11 cellular contexts compared by ENCODE assay signal in the genomic region with DNA sequence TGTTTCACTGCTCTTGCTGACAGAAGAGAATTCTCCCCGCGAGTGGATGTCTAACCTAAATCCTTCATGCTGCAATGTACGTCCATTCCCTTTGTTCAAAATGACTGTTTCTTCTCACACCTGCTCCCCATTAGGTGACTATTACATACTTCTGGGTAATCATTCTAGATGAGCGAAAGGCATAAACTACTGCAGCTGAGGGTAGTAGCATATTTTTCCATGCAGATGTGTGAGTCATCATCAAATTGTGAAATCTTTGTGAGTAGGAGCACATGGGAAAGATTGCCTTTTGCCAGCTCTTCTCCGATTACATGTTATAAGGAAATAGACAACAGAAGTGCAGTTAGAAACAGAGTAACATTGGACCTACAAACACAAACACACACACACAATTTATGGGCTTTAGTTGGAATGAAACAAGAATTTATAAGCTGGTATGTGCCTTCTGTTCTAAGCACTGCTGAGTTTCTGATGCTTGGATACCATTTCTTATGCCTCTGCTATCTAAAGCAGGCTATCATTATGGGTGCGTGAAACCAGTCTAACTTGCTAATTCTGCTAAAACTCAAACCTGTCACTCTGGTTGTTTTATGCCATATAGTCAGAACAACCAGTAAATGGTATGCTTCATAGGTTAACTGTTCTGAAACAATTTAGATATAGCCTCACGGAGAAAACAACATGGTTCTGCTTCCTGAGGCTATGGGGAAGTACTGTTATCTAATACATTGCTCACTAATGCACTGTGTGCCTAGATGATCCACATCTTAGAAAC.
DNase-seq lines count a peak whose midpoint lies in the region; ATAC-seq, FAIRE-seq and TF ChIP-seq lines count a peak whose summit lies in the region.
"Had no signal": no experiment of that assay in that cellular context is flagged by ENCODE, and none has a peak within 500 bp of the region (broad histone marks: within the 10 kb centered on the region; RNA-seq: fewer than 3 reads in every experiment).

No MANE protein-coding gene starts in this region.

- H3K36me3 Mint-ChIP-seq in activated T-cell treated with anti-CD3 and anti-CD28 coated beads, Interleukin-2, amount 50 U/mL, for 24 hours (ENCODE audit: low read depth), result no peaks in the 10 kb centered on the region

- ATAC-seq in lower lobe of right lung, result peak; percentile 43 to 52
- no peak for ATAC-seq in GM21619 (IDR thresholded peaks at IDR 0.05; ENCODE audit: unreplicated experiment)
- ATAC-seq in GM19328 (IDR thresholded peaks at IDR 0.05; ENCODE audit: unreplicated experiment), result no peak
- ATAC-seq: activated CD8-positive, alpha-beta T cell treated with anti-CD3 and anti-CD28 coated beads, Interleukin-2, amount 10 ng/mL, durations not matched to agents 7 days and 5 days had no signal

- no peaks in the 10 kb centered on the region for H3K4me1 Mint-ChIP-seq in activated T-cell treated with anti-CD3 and anti-CD28 coated beads, Interleukin-2, amount 50 U/mL, for 24 hours (ENCODE audit: low read depth)

- no peaks in the 10 kb centered on the region for H3K4me1 ChIP-seq in lower lobe of right lung

- no peaks in the 10 kb centered on the region for H3K9me3 Mint-ChIP-seq in activated T-cell treated with anti-CD3 and anti-CD28 coated beads, Interleukin-2, amount 50 U/mL, for 24 hours

- no peak overlapping the region for H3K4me3 Mint-ChIP-seq in activated T-cell treated with anti-CD3 and anti-CD28 coated beads, Interleukin-2, amount 50 U/mL, for 24 hours
- H3K4me3 Mint-ChIP-seq: activated CD8-positive, alpha-beta T cell treated with anti-CD3 and anti-CD28 coated beads, Interleukin-2, amount 10 ng/mL, durations not matched to agents 7 days and 5 days had no signal

- peak; percentile 45 for DNase-seq in AG04449 (ENCODE audit: low read depth, low spot score)
- peak; percentile 5 for DNase-seq in HT-29 (ENCODE audit: low spot score)
- peak; percentile 83 for DNase-seq in bronchial epithelial cell (ENCODE audit: low read depth)
- DNase-seq in lower lobe of right lung, result no peak
- DNase-seq in ureter (ENCODE audit: low spot score), result no peak
- DNase-seq in activated T-cell treated with anti-CD3 and anti-CD28 coated beads, Interleukin-2, amount 50 U/mL, for 24 hours, result no peak
- DNase-seq: activated CD8-positive, alpha-beta T cell treated with anti-CD3 and anti-CD28 coated beads, Interleukin-2, amount 10 ng/mL, durations not matched to agents 7 days and 5 days; DND-41 had no signal

- H3K27ac ChIP-seq in lower lobe of right lung, result no peak overlapping the region
- H3K27ac ChIP-seq: HL-60 had no signal

- H3K9me3 ChIP-seq in lower lobe of right lung, result no peaks in the 10 kb centered on the region

- FAIRE-seq in bronchial epithelial cell (lab: Jason Lieb, UNC), result no peak

- intact Hi-C loops in lower lobe of right lung (cut with DNase I), result no loop called here

- H3K27me3 Mint-ChIP-seq in activated T-cell treated with anti-CD3 and anti-CD28 coated beads, Interleukin-2, amount 50 U/mL, for 24 hours, result no peaks in the 10 kb centered on the region

- H3K27me3 ChIP-seq in bronchial epithelial cell (ENCODE audit: control insufficient read depth, insufficient read depth, low read length) (no peaks in the 10 kb centered on the region), lower lobe of right lung (ENCODE audit: low read depth) (no peaks in the 10 kb centered on the region)

- no peak for TF ChIP-seq CTCF in AG04449 (IDR thresholded peaks at IDR 0.05; ENCODE audit: insufficient read depth, low read length, missing control alignments)
- TF ChIP-seq CTCF in bronchial epithelial cell (IDR thresholded peaks at IDR 0.05; ENCODE audit: insufficient read depth, low read length, severe bottlenecking), result no peak
- no peak for TF ChIP-seq CTCF in lower lobe of right lung (IDR thresholded peaks at IDR 0.05)

- POLR2A ChIA-PET in AG04449 (lab: Yijun Ruan, JAX), result no interaction called here

- H3K36me3 ChIP-seq in bronchial epithelial cell (ENCODE audit: control insufficient read depth, insufficient read depth, low read length), result no peaks in the 10 kb centered on the region
- no peaks in the 10 kb centered on the region for H3K36me3 ChIP-seq in lower lobe of right lung

- H3K4me3 ChIP-seq in AG04449 (ENCODE audit: low read depth, low read length) (no peak overlapping the region), bronchial epithelial cell (ENCODE audit: low read depth, low read length) (no peak overlapping the region), lower lobe of right lung (no peak overlapping the region)

- H3K27ac Mint-ChIP-seq in activated T-cell treated with anti-CD3 and anti-CD28 coated beads, Interleukin-2, amount 50 U/mL, for 24 hours, result no peak overlapping the region
- H3K27ac Mint-ChIP-seq: activated CD8-positive, alpha-beta T cell treated with anti-CD3 and anti-CD28 coated beads, Interleukin-2, amount 10 ng/mL, durations not matched to agents 7 days and 5 days had no signal

- CTCF ChIA-PET in AG04449 (lab: Yijun Ruan, JAX), result interaction anchor here (1.1 to 2.7 kb wide), 2 partner anchors 9 to 1117 kb away, joined by 3 to 7 read pairs; no protein-coding TSS in a partner anchor

Comparison
In these comparisons a context has a peak if more than half of its experiments do, and no peak if none do; other contexts are left out.
1. DNase-seq: peak in AG04449 (single experiment), HT-29 (single experiment) and bronchial epithelial cell (single experiment); none in lower lobe of right lung (single experiment), ureter (single experiment) and activated T-cell treated with anti-CD3 and anti-CD28 coated beads, Interleukin-2, amount 50 U/mL, for 24 hours (single experiment).
2. ATAC-seq: peak in lower lobe of right lung (2 of 2); none in GM21619 (single experiment) and GM19328 (single experiment).